In genomic region chr18:32302806-32303205, GRCh38 we compare ENCODE assay signal across 24 cellular contexts.
DNase-seq lines count a peak whose midpoint lies in the region; ATAC-seq and TF ChIP-seq lines count a peak whose summit lies in the region.
"Had no signal": no experiment of that assay in that cellular context is flagged by ENCODE, and none has a peak within 500 bp of the region (broad histone marks: within the 10 kb centered on the region; RNA-seq: fewer than 3 reads in every experiment).

No MANE protein-coding gene starts in this region.

- H3K9ac ChIP-seq in H9 (ENCODE audit: extremely low read depth, insufficient read length, low read length) = no peak overlapping the region
- H3K9ac ChIP-seq in adipocyte (ENCODE audit: low read length) = peak overlapping the region; percentile 31
- H3K9ac ChIP-seq in mesenchymal stem cell (ENCODE audit: low read length) = peak overlapping the region; percentile 45
- no peak overlapping the region for H3K9ac ChIP-seq in stomach smooth muscle (ENCODE audit: low read length in 2 of 2)

- DNase-seq in H9 = no peak
- DNase-seq in adipocyte (ENCODE audit: low read depth) = no peak
- no peak for DNase-seq in mesenchymal stem cell
- DNase-seq in osteocyte (ENCODE audit: extremely low spot score, unreplicated experiment) = no peak
- DNase-seq in activated effector memory CD4-positive, alpha-beta T cell treated with Interleukin-2 at 50 U/mL for 16 hours = no peak
- no peak for DNase-seq in activated CD4-positive, alpha-beta memory T cell treated with anti-CD3 and anti-CD28 coated beads, Interleukin-2, amount 10 ng/mL, durations not matched to agents 7 days and 5 days
- DNase-seq: activated CD4-positive, alpha-beta T cell treated with anti-CD3 and anti-CD28 coated beads, Interleukin-2, amount 10 ng/mL, durations not matched to agents 7 days and 5 days; body of pancreas; CD8-positive, alpha-beta memory T cell; DND-41; midbrain; NCI-H1436; NCI-H524; nephron progenitor cell; RPMI8226; stimulated activated CD4-positive, alpha-beta T cell treated with anti-CD3 and anti-CD28 coated beads, Interleukin-2, amount 100 ng/mL, for 48 hours; stimulated activated naive B cell treated with anti-CD40 and anti-IgM and Interleukin-4, amounts not matched to agents 10 μg/mL and 1 μg/mL and 100 μg/mL, for 72 hours; WERI-Rb-1 had no signal

- POLR2A ChIA-PET in activated CD4-positive, alpha-beta memory T cell treated with anti-CD3 and anti-CD28 coated beads, Interleukin-2, amount 10 ng/mL, durations not matched to agents 7 days and 5 days (lab: Charles Lee) = no interaction called here

- H3K79me1 ChIP-seq in H9 (ENCODE audit: insufficient read depth, low read depth, low read length, poor library complexity, severe bottlenecking) = no peaks in the 10 kb centered on the region
- H3K79me1 ChIP-seq in mesenchymal stem cell (replicated peaks; ENCODE audit: low read length, poor library complexity, severe bottlenecking) = peaks cover 4% of the 10 kb centered on the region

- H3K36me3 Mint-ChIP-seq in H9 (ENCODE audit: insufficient read depth in 1 of 3, low read depth in 3 of 3) (no peaks in the 10 kb centered on the region), osteocyte (ENCODE audit: unreplicated experiment) (no peaks in the 10 kb centered on the region)
- no peaks in the 10 kb centered on the region for H3K36me3 Mint-ChIP-seq in activated CD4-positive, alpha-beta memory T cell treated with anti-CD3 and anti-CD28 coated beads, Interleukin-2, amount 10 ng/mL, durations not matched to agents 7 days and 5 days (ENCODE audit: low read depth)
- H3K36me3 Mint-ChIP-seq: activated naive CD8-positive, alpha-beta T cell; CD8-positive, alpha-beta memory T cell; stimulated activated naive B cell treated with anti-CD40 and anti-IgM and Interleukin-4, amounts not matched to agents 10 μg/mL and 1 μg/mL and 100 μg/mL, for 72 hours had no signal

- H3K18ac ChIP-seq in H9 (ENCODE audit: insufficient read length, low read depth, low read length) (no peak overlapping the region), mesenchymal stem cell (ENCODE audit: low read depth in 1 of 2, low read length in 2 of 2) (peak overlapping the region; percentile 37 to 45)

- H3K9me3 Mint-ChIP-seq in H9 = no peaks in the 10 kb centered on the region
- H3K9me3 Mint-ChIP-seq in osteocyte (ENCODE audit: unreplicated experiment) = no peaks in the 10 kb centered on the region
- no peaks in the 10 kb centered on the region for H3K9me3 Mint-ChIP-seq in activated CD4-positive, alpha-beta memory T cell treated with anti-CD3 and anti-CD28 coated beads, Interleukin-2, amount 10 ng/mL, durations not matched to agents 7 days and 5 days
- H3K9me3 Mint-ChIP-seq: activated CD4-positive, alpha-beta T cell treated with anti-CD3 and anti-CD28 coated beads, Interleukin-2, amount 10 ng/mL, durations not matched to agents 7 days and 5 days; activated T-helper 1 cell treated with anti-CD3 and anti-CD28 coated beads, Interleukin-12 subunit alpha, Interleukin-12 subunit beta, Interleukin-2, Interleukin-4 antibody, amounts not matched to agents 30 ng/mL and 10 ng/mL and 1 ng/mL, durations not matched to agents 14 hours and 24 hours and 36 hours; nephron progenitor cell; stimulated activated naive B cell treated with anti-CD40 and anti-IgM and Interleukin-4, amounts not matched to agents 10 μg/mL and 1 μg/mL and 100 μg/mL, for 72 hours; T-helper 2 cell treated with Interferon-gamma antibody and Interleukin-4, amounts not matched to agents 5 μg/mL and 100 μg/mL, for 36 hours had no signal

- H4K20me1 ChIP-seq in H9 (ENCODE audit: control insufficient read depth, insufficient read depth, insufficient read length) = no peaks in the 10 kb centered on the region

- H2BK5ac ChIP-seq in H9 (ENCODE audit: insufficient read length, low read length) (no peak overlapping the region), mesenchymal stem cell (ENCODE audit: low read depth, low read length, poor library complexity, severe bottlenecking) (no peak overlapping the region)

- H2BK15ac ChIP-seq in H9 (ENCODE audit: low read depth, low read length) (no peak overlapping the region), mesenchymal stem cell (ENCODE audit: low read depth, poor library complexity, severe bottlenecking) (no peak overlapping the region)

- TF ChIP-seq CTCF in H9 (conservative IDR thresholded peaks at IDR 0.05) = no peak
- TF ChIP-seq CTCF in osteocyte (IDR thresholded peaks at IDR 0.05) = no peak

- H3K14ac ChIP-seq in H9 (ENCODE audit: insufficient read depth, low read length) = 0 out of 2 replicates have a peak overlapping the region, but pooled peaks have one; percentile 66
- H3K14ac ChIP-seq in mesenchymal stem cell (ENCODE audit: low read length in 2 of 2) = peak overlapping the region in 1 of 2 experiments; percentile 78

- H3K27ac ChIP-seq in H9 (ENCODE audit: insufficient read length, low read depth, low read length) = no peak overlapping the region
- H3K27ac ChIP-seq in mesenchymal stem cell (ENCODE audit: low read length, poor library complexity, severe bottlenecking) = no peak overlapping the region
- H3K27ac ChIP-seq in stomach smooth muscle (ENCODE audit: low read length) = peak overlapping the region; percentile 25
- H3K27ac ChIP-seq: WERI-Rb-1 had no signal

- H3K27ac Mint-ChIP-seq in H9 (no peak overlapping the region), osteocyte (ENCODE audit: unreplicated experiment) (no peak overlapping the region)
- H3K27ac Mint-ChIP-seq in activated CD4-positive, alpha-beta memory T cell treated with anti-CD3 and anti-CD28 coated beads, Interleukin-2, amount 10 ng/mL, durations not matched to agents 7 days and 5 days = no peak overlapping the region
- H3K27ac Mint-ChIP-seq: activated CD4-positive, alpha-beta T cell treated with anti-CD3 and anti-CD28 coated beads, Interleukin-2, amount 10 ng/mL, durations not matched to agents 7 days and 5 days; activated naive CD8-positive, alpha-beta T cell; activated T-helper 1 cell treated with anti-CD3 and anti-CD28 coated beads, Interleukin-12 subunit alpha, Interleukin-12 subunit beta, Interleukin-2, Interleukin-4 antibody, amounts not matched to agents 30 ng/mL and 10 ng/mL and 1 ng/mL, durations not matched to agents 14 hours and 24 hours and 36 hours; nephron progenitor cell; stimulated activated naive B cell treated with anti-CD40 and anti-IgM and Interleukin-4, amounts not matched to agents 10 μg/mL and 1 μg/mL and 100 μg/mL, for 72 hours; T-helper 2 cell treated with Interferon-gamma antibody and Interleukin-4, amounts not matched to agents 5 μg/mL and 100 μg/mL, for 36 hours had no signal

- H3K4me3 ChIP-seq in adipocyte (ENCODE audit: low read length) (no peak overlapping the region), mesenchymal stem cell (ENCODE audit: insufficient read depth in 1 of 2, low read depth in 1 of 2, low read length in 2 of 2) (no peak overlapping the region), stomach smooth muscle (ENCODE audit: low read length in 2 of 2) (no peak overlapping the region)
- H3K4me3 ChIP-seq: body of pancreas, tibial nerve had no signal

- H3K23me2 ChIP-seq in H9 (ENCODE audit: insufficient read length, low read depth, low read length, poor library complexity, severe bottlenecking) = no peaks in the 10 kb centered on the region

- WGBS in H9 (ENCODE audit: extremely low coverage, insufficient read length, low lambda C conversion rate) = no CpG with 5 or more reads among the region's 5 CpGs
- 98% methylated on average over 4 of the region's 5 CpGs for WGBS in mesenchymal stem cell

- no peak overlapping the region for H3K4ac ChIP-seq in H9 (ENCODE audit: low read depth, low read length)
- peak overlapping the region in 1 of 2 experiments; percentile 83 for H3K4ac ChIP-seq in mesenchymal stem cell (ENCODE audit: low read depth in 1 of 2, low read length in 2 of 2)

- no peak overlapping the region for H2AFZ ChIP-seq in H9 (ENCODE audit: low read length)
- H2AFZ ChIP-seq in mesenchymal stem cell (ENCODE audit: low read depth, low read length) = no peak overlapping the region

- no peak overlapping the region for H2BK20ac ChIP-seq in H9 (ENCODE audit: low read depth, low read length, poor library complexity, severe bottlenecking)

- H4K8ac ChIP-seq in H9 (replicated peaks; ENCODE audit: insufficient read length, low read depth, low read length) (no peak overlapping the region), mesenchymal stem cell (ENCODE audit: low read length) (peak overlapping the region; percentile 10)

- no peak overlapping the region for H3K4me3 Mint-ChIP-seq in H9
- no peak overlapping the region for H3K4me3 Mint-ChIP-seq in osteocyte (ENCODE audit: unreplicated experiment)
- no peak overlapping the region for H3K4me3 Mint-ChIP-seq in activated CD4-positive, alpha-beta memory T cell treated with anti-CD3 and anti-CD28 coated beads, Interleukin-2, amount 10 ng/mL, durations not matched to agents 7 days and 5 days
- H3K4me3 Mint-ChIP-seq: activated CD4-positive, alpha-beta T cell treated with anti-CD3 and anti-CD28 coated beads, Interleukin-2, amount 10 ng/mL, durations not matched to agents 7 days and 5 days; activated naive CD8-positive, alpha-beta T cell; activated T-helper 1 cell treated with anti-CD3 and anti-CD28 coated beads, Interleukin-12 subunit alpha, Interleukin-12 subunit beta, Interleukin-2, Interleukin-4 antibody, amounts not matched to agents 30 ng/mL and 10 ng/mL and 1 ng/mL, durations not matched to agents 14 hours and 24 hours and 36 hours; CD8-positive, alpha-beta memory T cell; nephron progenitor cell; stimulated activated naive B cell treated with anti-CD40 and anti-IgM and Interleukin-4, amounts not matched to agents 10 μg/mL and 1 μg/mL and 100 μg/mL, for 72 hours; T-helper 2 cell treated with Interferon-gamma antibody and Interleukin-4, amounts not matched to agents 5 μg/mL and 100 μg/mL, for 36 hours had no signal

- H3K4me1 Mint-ChIP-seq in H9 = no peaks in the 10 kb centered on the region
- H3K4me1 Mint-ChIP-seq in osteocyte (ENCODE audit: unreplicated experiment) = peaks cover 4% of the 10 kb centered on the region
- H3K4me1 Mint-ChIP-seq in activated CD4-positive, alpha-beta memory T cell treated with anti-CD3 and anti-CD28 coated beads, Interleukin-2, amount 10 ng/mL, durations not matched to agents 7 days and 5 days = peaks cover 7% of the 10 kb centered on the region
- H3K4me1 Mint-ChIP-seq: CD8-positive, alpha-beta memory T cell; nephron progenitor cell; stimulated activated naive B cell treated with anti-CD40 and anti-IgM and Interleukin-4, amounts not matched to agents 10 μg/mL and 1 μg/mL and 100 μg/mL, for 72 hours had no signal

- H3K27me3 ChIP-seq in H9 (ENCODE audit: insufficient read depth, low read length) = no peaks in the 10 kb centered on the region
- no peaks in the 10 kb centered on the region for H3K27me3 ChIP-seq in adipocyte (replicated peaks; ENCODE audit: control insufficient read depth, insufficient read depth, low read length)
- no peaks in the 10 kb centered on the region for H3K27me3 ChIP-seq in mesenchymal stem cell (ENCODE audit: control insufficient read depth in 1 of 2, insufficient read depth in 1 of 2, low read length in 2 of 2)
- H3K27me3 ChIP-seq in stomach smooth muscle (ENCODE audit: control insufficient read depth in 1 of 2, insufficient read depth in 2 of 2, low read length in 2 of 2) = no peaks in the 10 kb centered on the region
- H3K27me3 ChIP-seq: body of pancreas, tibial nerve had no signal

- no peak for ATAC-seq in HG03457 (IDR thresholded peaks at IDR 0.05; ENCODE audit: unreplicated experiment)

- no peak overlapping the region for H3K56ac ChIP-seq in H9 (ENCODE audit: insufficient read length, low read depth, low read length)

- no peak overlapping the region for H4K91ac ChIP-seq in H9 (ENCODE audit: insufficient read length, low read depth, low read length)
- no peak overlapping the region for H4K91ac ChIP-seq in mesenchymal stem cell (ENCODE audit: low read length)

- no peak overlapping the region for H3K23ac ChIP-seq in H9 (ENCODE audit: insufficient read length, low read depth, low read length)
- H3K23ac ChIP-seq in mesenchymal stem cell (ENCODE audit: low read length in 2 of 2) = peak overlapping the region in 1 of 2 experiments; percentile 66

- no peaks in the 10 kb centered on the region for H3K79me2 ChIP-seq in H9 (ENCODE audit: insufficient read depth, low read length)

- H3K4me2 ChIP-seq in H9 (ENCODE audit: insufficient read depth, insufficient read length, low read length) = no peak overlapping the region
- no peak overlapping the region for H3K4me2 ChIP-seq in mesenchymal stem cell (ENCODE audit: low read length, poor library complexity, severe bottlenecking)

- H3K9me3 ChIP-seq in H9 (ENCODE audit: control insufficient read depth, low read depth, low read length) (no peaks in the 10 kb centered on the region), adipocyte (ENCODE audit: control insufficient read depth, low read length) (no peaks in the 10 kb centered on the region), mesenchymal stem cell (ENCODE audit: control insufficient read depth, low read length) (no peaks in the 10 kb centered on the region), stomach smooth muscle (ENCODE audit: control insufficient read depth in 2 of 2, low read length in 2 of 2) (no peaks in the 10 kb centered on the region)
- H3K9me3 ChIP-seq: body of pancreas, tibial nerve had no signal

- H3K4me1 ChIP-seq in H9 (ENCODE audit: insufficient read depth, low read length) = no peaks in the 10 kb centered on the region
- peaks cover 45% of the 10 kb centered on the region for H3K4me1 ChIP-seq in adipocyte (ENCODE audit: control insufficient read depth, insufficient read depth, low read length)
- peaks cover 2% of the 10 kb centered on the region for H3K4me1 ChIP-seq in mesenchymal stem cell (ENCODE audit: control insufficient read depth, insufficient read depth, low read depth, low read length)
- H3K4me1 ChIP-seq in stomach smooth muscle (ENCODE audit: control insufficient read depth, insufficient read depth, low read length) = peaks cover 5% of the 10 kb centered on the region

- H2BK12ac ChIP-seq in H9 (ENCODE audit: insufficient read length, low read depth, low read length) (no peak overlapping the region), mesenchymal stem cell (ENCODE audit: low read length in 2 of 2) (peak overlapping the region; percentile 69 to 96)

- H3K27me3 Mint-ChIP-seq in H9 (ENCODE audit: low read depth) (no peaks in the 10 kb centered on the region), osteocyte (ENCODE audit: unreplicated experiment) (no peaks in the 10 kb centered on the region)
- peaks cover 6% of the 10 kb centered on the region for H3K27me3 Mint-ChIP-seq in activated CD4-positive, alpha-beta memory T cell treated with anti-CD3 and anti-CD28 coated beads, Interleukin-2, amount 10 ng/mL, durations not matched to agents 7 days and 5 days
- H3K27me3 Mint-ChIP-seq: activated CD4-positive, alpha-beta T cell treated with anti-CD3 and anti-CD28 coated beads, Interleukin-2, amount 10 ng/mL, durations not matched to agents 7 days and 5 days; stimulated activated naive B cell treated with anti-CD40 and anti-IgM and Interleukin-4, amounts not matched to agents 10 μg/mL and 1 μg/mL and 100 μg/mL, for 72 hours had no signal

- no peak overlapping the region for H2AK5ac ChIP-seq in H9 (ENCODE audit: insufficient read length, low read length)
- H2AK5ac ChIP-seq in mesenchymal stem cell (ENCODE audit: low read length, severe bottlenecking) = peak overlapping the region; percentile 20

- H3K36me3 ChIP-seq in adipocyte (ENCODE audit: control insufficient read depth, insufficient read depth, low read length, severe bottlenecking) (no peaks in the 10 kb centered on the region), mesenchymal stem cell (ENCODE audit: control insufficient read depth in 1 of 2, insufficient read depth in 2 of 2, low read depth in 1 of 2, low read length in 2 of 2) (no peaks in the 10 kb centered on the region), stomach smooth muscle (ENCODE audit: control insufficient read depth in 2 of 2, insufficient read depth in 2 of 2, low read length in 2 of 2) (no peaks in the 10 kb centered on the region)
- H3K36me3 ChIP-seq: tibial nerve, WERI-Rb-1 had no signal

- no peak overlapping the region for H3T11ph ChIP-seq in H9 (ENCODE audit: low read length)

- no peak overlapping the region for H2BK120ac ChIP-seq in H9 (ENCODE audit: low read depth, low read length, poor library complexity, severe bottlenecking)
- no peak overlapping the region for H2BK120ac ChIP-seq in mesenchymal stem cell (ENCODE audit: low read depth, low read length)

- CTCF ChIA-PET in activated CD4-positive, alpha-beta memory T cell treated with anti-CD3 and anti-CD28 coated beads, Interleukin-2, amount 10 ng/mL, durations not matched to agents 7 days and 5 days (lab: Charles Lee) = interaction anchor here (1.4 kb wide), 1 partner anchor 145 kb away, joined by 4 read pairs; no protein-coding TSS in a partner anchor

- H4K5ac ChIP-seq in H9 (ENCODE audit: insufficient read length, low read depth, low read length) = no peak overlapping the region

Comparison
In these comparisons a context has a peak if more than half of its experiments do, and no peak if none do; other contexts are left out.
1. H3K9ac ChIP-seq: peak in adipocyte (single experiment) and mesenchymal stem cell (single experiment); none in H9 (single experiment) and stomach smooth muscle (0 of 2).